Comparison of ENCODE assay signal across 18 cellular contexts in genomic region chr2:37436324-37436723, GRCh38.
DNase-seq lines count a peak whose midpoint lies in the region; ATAC-seq, FAIRE-seq and TF ChIP-seq lines count a peak whose summit lies in the region.
"Had no signal": no experiment of that assay in that cellular context is flagged by ENCODE, and none has a peak within 500 bp of the region (broad histone marks: within the 10 kb centered on the region; RNA-seq: fewer than 3 reads in every experiment).

No MANE protein-coding gene starts in this region.

- FAIRE-seq in HTR-8/SVneo (lab: Jason Lieb, UNC): peak; percentile 58
- FAIRE-seq: G401.6, GM12892 had no signal

- 63 to 83% methylated on average over 2 of the region's 2 CpGs for WGBS in gastroesophageal sphincter (ENCODE audit: low coverage in 1 of 2), 2 donors

- TF ChIP-seq CTCF in choroid plexus epithelial cell (conservative IDR thresholded peaks at IDR 0.05; ENCODE audit: low read depth, low read length) (no peak), gastroesophageal sphincter (IDR thresholded peaks at IDR 0.05) (no peak)

- H3K36me3 ChIP-seq in gastroesophageal sphincter: no peaks in the 10 kb centered on the region

- H3K27ac ChIP-seq in gastroesophageal sphincter: no peak overlapping the region

- no peaks in the 10 kb centered on the region for H3K4me1 ChIP-seq in gastroesophageal sphincter

- no peak for ATAC-seq in gastroesophageal sphincter
- ATAC-seq: Right ventricle myocardium inferior had no signal

- no peaks in the 10 kb centered on the region for H3K27me3 ChIP-seq in gastroesophageal sphincter

- H3K4me3 ChIP-seq in choroid plexus epithelial cell (ENCODE audit: low read depth, low read length): no peak overlapping the region
- H3K4me3 ChIP-seq in gastroesophageal sphincter: no peak overlapping the region

- no peak for TF ChIP-seq EP300 in gastroesophageal sphincter (IDR thresholded peaks at IDR 0.05)

- TF ChIP-seq POLR2A in gastroesophageal sphincter (IDR thresholded peaks at IDR 0.05): no peak

- peaks cover 0 to 3% (median 0%) of the 10 kb centered on the region in 3 donors for H3K9me3 ChIP-seq in gastroesophageal sphincter

- DNase-seq in AG08395 (ENCODE audit: low spot score): peak; percentile 29
- no peak for DNase-seq in HTR-8/SVneo (ENCODE audit: insufficient read length, low spot score)
- DNase-seq in choroid plexus epithelial cell (ENCODE audit: low read depth): peak; percentile 59
- peak; percentile 22 for DNase-seq in hepatic stellate cell (ENCODE audit: low spot score)
- DNase-seq in amniotic stem cell (lab: John Stamatoyannopoulos, UW): no peak
- no peak for DNase-seq in NCI-H82 treated with DMSO at 0.1 percent for 48 hours (lab: John Stamatoyannopoulos, UW; ENCODE audit: unreplicated experiment)
- no peak for DNase-seq in COLO829 (ENCODE audit: low spot score)
- DNase-seq: Calu3; CD4-positive, CD25-positive, alpha-beta regulatory T cell; DMS79; HFFc6; NCI-H1105 treated with DMSO at 0.1 percent for 48 hours; NCI-H187 treated with DMSO at 0.1 percent for 48 hours; NCI-H446 had no signal

Comparison
In these comparisons a context has a peak if more than half of its experiments do, and no peak if none do; other contexts are left out.
1. DNase-seq: peak in AG08395 (single experiment), choroid plexus epithelial cell (single experiment) and hepatic stellate cell (single experiment); none in HTR-8/SVneo (single experiment), amniotic stem cell (single experiment), NCI-H82 treated with DMSO at 0.1 percent for 48 hours (single experiment) and COLO829 (single experiment).